In genomic region chr22:44684506-44685383, GRCh38 we compare ENCODE assay signal across 8 cellular contexts. TPM values are rescaled to one million over a fixed set of nuclear protein-coding genes. Genes with fewer than 3 reads are reported as not detected.
A peak's percentile ranks its signal among the peaks of the same experiment; 100 is the strongest.
DNase-seq lines count a peak whose midpoint lies in the region; ATAC-seq, FAIRE-seq and TF ChIP-seq lines count a peak whose summit lies in the region.

No MANE protein-coding gene starts in this region.

- intact Hi-C loops in posterior cingulate gyrus (cut with DNase I): no loop called here

- peaks cover 8% of the 10 kb centered on the region for H3K36me3 Mint-ChIP-seq in activated naive CD4-positive, alpha-beta T cell treated with anti-CD3 and anti-CD28 coated beads, Interleukin-2, amount 10 ng/mL, durations not matched to agents 7 days and 5 days

- H3K4me3 ChIP-seq in SK-N-SH (ENCODE audit: low read depth in 2 of 2, low read length in 1 of 2): peak overlapping the region in 1 of 2 experiments; percentile 52; a peak in 1 of 4 replicates

- H3K4me1 ChIP-seq in SK-N-SH (ENCODE audit: control insufficient read depth in 1 of 2, insufficient read depth in 2 of 2, low read depth in 1 of 2, low read length in 1 of 2): peaks cover 0 to 16% of the 10 kb centered on the region in 2 experiments; a peak in 1 of 4 replicates

- POLR2A ChIA-PET in SK-N-SH (lab: Yijun Ruan, JAX): interaction anchor here (0.6 kb wide), 1 partner anchor 670 kb away, joined by 5 read pairs; no protein-coding TSS in a partner anchor

- no peak overlapping the region for H3K4me3 Mint-ChIP-seq in activated naive CD4-positive, alpha-beta T cell treated with anti-CD3 and anti-CD28 coated beads, Interleukin-2, amount 10 ng/mL, durations not matched to agents 7 days and 5 days

- H3K79me2 ChIP-seq in SK-N-SH (ENCODE audit: insufficient read depth): no peaks in the 10 kb centered on the region

- peak overlapping the region; percentile 82 for H3K27ac Mint-ChIP-seq in activated naive CD4-positive, alpha-beta T cell treated with anti-CD3 and anti-CD28 coated beads, Interleukin-2, amount 10 ng/mL, durations not matched to agents 7 days and 5 days

- no peak for TF ChIP-seq EP300 in SK-N-SH (IDR thresholded peaks at IDR 0.05; ENCODE audit: borderline replicate concordance in 1 of 2, low read depth in 1 of 2, low read length in 1 of 2)

- H4K20me1 ChIP-seq in SK-N-SH (ENCODE audit: insufficient read depth): no peaks in the 10 kb centered on the region

- H3K27ac ChIP-seq in SK-N-SH (ENCODE audit: low read depth in 2 of 2, low read length in 1 of 2): peak overlapping the region in 1 of 2 experiments; percentile 59; a peak in 1 of 4 replicates

- H3K27me3 ChIP-seq in SK-N-SH (ENCODE audit: insufficient read depth): no peaks in the 10 kb centered on the region

- CTCF ChIA-PET in SK-N-SH (lab: Yijun Ruan, JAX): interaction anchor here (0.6 to 41.0 kb wide), 29 partner anchors 8 to 710 kb away, joined by 3 to 642 read pairs (median 4); partner anchors contain the start of gene ARHGAP8
- CTCF ChIA-PET in activated naive CD4-positive, alpha-beta T cell treated with anti-CD3 and anti-CD28 coated beads, Interleukin-2, amount 10 ng/mL, durations not matched to agents 7 days and 5 days (lab: Charles Lee): interaction anchor here (0.6 to 4.3 kb wide), 20 partner anchors 10 to 117 kb away, joined by 3 to 19 read pairs (median 5); no protein-coding TSS in a partner anchor

- H3K36me3 ChIP-seq in SK-N-SH (replicated peaks in 1 of 2; ENCODE audit: control insufficient read depth in 1 of 2, insufficient read depth in 2 of 2, low read length in 1 of 2): no peaks in the 10 kb centered on the region

- H3K9me2 ChIP-seq in SK-N-SH: no peaks in the 10 kb centered on the region

- peaks cover 11% of the 10 kb centered on the region for H3K27me3 Mint-ChIP-seq in activated naive CD4-positive, alpha-beta T cell treated with anti-CD3 and anti-CD28 coated beads, Interleukin-2, amount 10 ng/mL, durations not matched to agents 7 days and 5 days

- no peak overlapping the region for H3K9ac ChIP-seq in SK-N-SH

- TF ChIP-seq RAD21 in SK-N-SH (IDR thresholded peaks at IDR 0.05; ENCODE audit: low read length): peak; percentile 72

- H3K9me3 Mint-ChIP-seq in activated naive CD4-positive, alpha-beta T cell treated with anti-CD3 and anti-CD28 coated beads, Interleukin-2, amount 10 ng/mL, durations not matched to agents 7 days and 5 days: no peaks in the 10 kb centered on the region

- no peak overlapping the region for H3K4me2 ChIP-seq in SK-N-SH

- no peaks in the 10 kb centered on the region for H3F3A ChIP-seq in SK-N-SH (replicated peaks; ENCODE audit: insufficient read depth)

- ATAC-seq in GM21717 (IDR thresholded peaks at IDR 0.05; ENCODE audit: unreplicated experiment): peak; percentile 45

- H2AFZ ChIP-seq in SK-N-SH (ENCODE audit: low read depth): peak overlapping the region; percentile 48; the same call in 1 of the 2 replicates

- WGBS in SK-N-SH (ENCODE audit: low lambda C conversion rate): 28% methylated on average over 13 of the region's 23 CpGs

- peaks cover 66% of the 10 kb centered on the region for H3K4me1 Mint-ChIP-seq in activated naive CD4-positive, alpha-beta T cell treated with anti-CD3 and anti-CD28 coated beads, Interleukin-2, amount 10 ng/mL, durations not matched to agents 7 days and 5 days

- TF ChIP-seq CTCF in SK-N-SH (IDR thresholded peaks at IDR 0.05): peak; percentile 97

- FAIRE-seq in urothelium cell line (lab: Jason Lieb, UNC): peak; percentile 40

- DNase-seq in DMS153 treated with DMSO at 0.1 percent for 48 hours (lab: John Stamatoyannopoulos, UW; ENCODE audit: unreplicated experiment): peak; percentile 58
- peak; percentile 90 for DNase-seq in LoVo (ENCODE audit: low spot score)
- peak; percentile 92 for DNase-seq in SK-N-SH
- DNase-seq in activated naive CD4-positive, alpha-beta T cell treated with anti-CD3 and anti-CD28 coated beads, Interleukin-2, amount 10 ng/mL, durations not matched to agents 7 days and 5 days: peak; percentile 91
- DNase-seq in glomerular visceral epithelial cell (ENCODE audit: extremely low spot score): peak; percentile 95
- DNase-seq in posterior cingulate gyrus: peak in 8 of 10 donors; percentile 47 to 94 (median 66)
- peak; percentile 95 for DNase-seq in urothelium cell line (ENCODE audit: low spot score)

- no peaks in the 10 kb centered on the region for H3K9me3 ChIP-seq in SK-N-SH

TF ChIP-seq in SK-N-SH, 30 proteins besides CTCF, POLR2A, EP300 and RAD21:
- TF ChIP-seq SMC3 (IDR thresholded peaks at IDR 0.05; ENCODE audit: low read depth, low read length) (peak; percentile 68), MXI1 (IDR thresholded peaks at IDR 0.05; ENCODE audit: low read depth, low read length) (peak; percentile 72; the same call in 1 of the 2 replicates), CHD2 (IDR thresholded peaks at IDR 0.05; ENCODE audit: low read length, partially characterized antibody) (peak; percentile 52), YY1 (IDR thresholded peaks at IDR 0.05; ENCODE audit: low read depth) (no peak), ELF1 (IDR thresholded peaks at IDR 0.05) (no peak), RCOR1 (IDR thresholded peaks at IDR 0.05; ENCODE audit: low read length) (peak; percentile 76), TAF1 (IDR thresholded peaks at IDR 0.05; ENCODE audit: borderline replicate concordance, low read depth, low read length) (no peak)
TF ChIP-seq in SK-N-SH: peak in this region for 4.

RNA-seq across cellular contexts. Expression of gene PRR5, which starts 17.3 kb away (rescaled TPM):
- polyA plus RNA-seq in SK-N-SH (2012; rRNA removed): 1.3 TPM in 2 replicates
- polyA plus RNA-seq in SK-N-SH (2012; cell fraction: cytosol; rRNA removed): 0.86 and 1.4 TPM in 2 replicates
- polyA plus RNA-seq in SK-N-SH (2012; cell fraction: nucleus; rRNA removed): 2.5 and 2.6 TPM in 2 replicates
